ENCODE assay signal across 1 cellular context in genomic region chr12:11705010-11705409, GRCh38.
TF ChIP-seq lines count a peak whose summit lies in the region.

No MANE protein-coding gene starts in this region.

TF ChIP-seq in SK-N-SH, 30 proteins besides CTCF, POLR2A, EP300 and RAD21 (continued from another document):
- TF ChIP-seq, protein P1, sequence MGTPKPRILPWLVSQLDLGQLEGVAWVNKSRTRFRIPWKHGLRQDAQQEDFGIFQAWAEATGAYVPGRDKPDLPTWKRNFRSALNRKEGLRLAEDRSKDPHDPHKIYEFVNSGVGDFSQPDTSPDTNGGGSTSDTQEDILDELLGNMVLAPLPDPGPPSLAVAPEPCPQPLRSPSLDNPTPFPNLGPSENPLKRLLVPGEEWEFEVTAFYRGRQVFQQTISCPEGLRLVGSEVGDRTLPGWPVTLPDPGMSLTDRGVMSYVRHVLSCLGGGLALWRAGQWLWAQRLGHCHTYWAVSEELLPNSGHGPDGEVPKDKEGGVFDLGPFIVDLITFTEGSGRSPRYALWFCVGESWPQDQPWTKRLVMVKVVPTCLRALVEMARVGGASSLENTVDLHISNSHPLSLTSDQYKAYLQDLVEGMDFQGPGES (IDR thresholded peaks at IDR 0.05; ENCODE audit: low read depth, low read length) = no peak
- TF ChIP-seq, protein P2, sequence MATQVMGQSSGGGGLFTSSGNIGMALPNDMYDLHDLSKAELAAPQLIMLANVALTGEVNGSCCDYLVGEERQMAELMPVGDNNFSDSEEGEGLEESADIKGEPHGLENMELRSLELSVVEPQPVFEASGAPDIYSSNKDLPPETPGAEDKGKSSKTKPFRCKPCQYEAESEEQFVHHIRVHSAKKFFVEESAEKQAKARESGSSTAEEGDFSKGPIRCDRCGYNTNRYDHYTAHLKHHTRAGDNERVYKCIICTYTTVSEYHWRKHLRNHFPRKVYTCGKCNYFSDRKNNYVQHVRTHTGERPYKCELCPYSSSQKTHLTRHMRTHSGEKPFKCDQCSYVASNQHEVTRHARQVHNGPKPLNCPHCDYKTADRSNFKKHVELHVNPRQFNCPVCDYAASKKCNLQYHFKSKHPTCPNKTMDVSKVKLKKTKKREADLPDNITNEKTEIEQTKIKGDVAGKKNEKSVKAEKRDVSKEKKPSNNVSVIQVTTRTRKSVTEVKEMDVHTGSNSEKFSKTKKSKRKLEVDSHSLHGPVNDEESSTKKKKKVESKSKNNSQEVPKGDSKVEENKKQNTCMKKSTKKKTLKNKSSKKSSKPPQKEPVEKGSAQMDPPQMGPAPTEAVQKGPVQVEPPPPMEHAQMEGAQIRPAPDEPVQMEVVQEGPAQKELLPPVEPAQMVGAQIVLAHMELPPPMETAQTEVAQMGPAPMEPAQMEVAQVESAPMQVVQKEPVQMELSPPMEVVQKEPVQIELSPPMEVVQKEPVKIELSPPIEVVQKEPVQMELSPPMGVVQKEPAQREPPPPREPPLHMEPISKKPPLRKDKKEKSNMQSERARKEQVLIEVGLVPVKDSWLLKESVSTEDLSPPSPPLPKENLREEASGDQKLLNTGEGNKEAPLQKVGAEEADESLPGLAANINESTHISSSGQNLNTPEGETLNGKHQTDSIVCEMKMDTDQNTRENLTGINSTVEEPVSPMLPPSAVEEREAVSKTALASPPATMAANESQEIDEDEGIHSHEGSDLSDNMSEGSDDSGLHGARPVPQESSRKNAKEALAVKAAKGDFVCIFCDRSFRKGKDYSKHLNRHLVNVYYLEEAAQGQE (IDR thresholded peaks at IDR 0.05; ENCODE audit: low read depth, low read length) = no peak
- TF ChIP-seq GATA2 (CRISPR knock-in tag; IDR thresholded peaks at IDR 0.05) = no peak
- no peak for TF ChIP-seq TEAD4 (IDR thresholded peaks at IDR 0.05; ENCODE audit: borderline replicate concordance, insufficient read depth)
- no peak for TF ChIP-seq CHD2 (IDR thresholded peaks at IDR 0.05; ENCODE audit: low read length, partially characterized antibody)
- TF ChIP-seq EZH2phosphoT487 (IDR thresholded peaks at IDR 0.05; ENCODE audit: borderline replicate concordance, low read depth) = no peak
- peak; percentile 49; the same call in 1 of the 2 replicates for TF ChIP-seq FOSL2 (IDR thresholded peaks at IDR 0.05; ENCODE audit: borderline replicate concordance, low read depth)
- no peak for TF ChIP-seq USF1 (IDR thresholded peaks at IDR 0.05; ENCODE audit: borderline replicate concordance, low read depth)
- TF ChIP-seq, protein P3, sequence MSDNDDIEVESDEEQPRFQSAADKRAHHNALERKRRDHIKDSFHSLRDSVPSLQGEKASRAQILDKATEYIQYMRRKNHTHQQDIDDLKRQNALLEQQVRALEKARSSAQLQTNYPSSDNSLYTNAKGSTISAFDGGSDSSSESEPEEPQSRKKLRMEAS (IDR thresholded peaks at IDR 0.05; ENCODE audit: low read depth) = no peak
- TF ChIP-seq ELF1 (IDR thresholded peaks at IDR 0.05) = no peak
- TF ChIP-seq, protein P4, sequence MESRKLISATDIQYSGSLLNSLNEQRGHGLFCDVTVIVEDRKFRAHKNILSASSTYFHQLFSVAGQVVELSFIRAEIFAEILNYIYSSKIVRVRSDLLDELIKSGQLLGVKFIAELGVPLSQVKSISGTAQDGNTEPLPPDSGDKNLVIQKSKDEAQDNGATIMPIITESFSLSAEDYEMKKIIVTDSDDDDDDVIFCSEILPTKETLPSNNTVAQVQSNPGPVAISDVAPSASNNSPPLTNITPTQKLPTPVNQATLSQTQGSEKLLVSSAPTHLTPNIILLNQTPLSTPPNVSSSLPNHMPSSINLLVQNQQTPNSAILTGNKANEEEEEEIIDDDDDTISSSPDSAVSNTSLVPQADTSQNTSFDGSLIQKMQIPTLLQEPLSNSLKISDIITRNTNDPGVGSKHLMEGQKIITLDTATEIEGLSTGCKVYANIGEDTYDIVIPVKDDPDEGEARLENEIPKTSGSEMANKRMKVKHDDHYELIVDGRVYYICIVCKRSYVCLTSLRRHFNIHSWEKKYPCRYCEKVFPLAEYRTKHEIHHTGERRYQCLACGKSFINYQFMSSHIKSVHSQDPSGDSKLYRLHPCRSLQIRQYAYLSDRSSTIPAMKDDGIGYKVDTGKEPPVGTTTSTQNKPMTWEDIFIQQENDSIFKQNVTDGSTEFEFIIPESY (IDR thresholded peaks at IDR 0.05; ENCODE audit: borderline replicate concordance, low read depth) = no peak
- no peak for TF ChIP-seq SIN3A (IDR thresholded peaks at IDR 0.05; ENCODE audit: borderline replicate concordance, low read depth, low read length)
- TF ChIP-seq YY1 (IDR thresholded peaks at IDR 0.05; ENCODE audit: low read depth) = no peak
- TF ChIP-seq RXRA (IDR thresholded peaks at IDR 0.05; ENCODE audit: borderline replicate concordance, low read depth) = no peak
- peak; percentile 34 for TF ChIP-seq JUND (IDR thresholded peaks at IDR 0.05)
- no peak for TF ChIP-seq MEF2A (IDR thresholded peaks at IDR 0.05; ENCODE audit: borderline replicate concordance, low read depth)
TF ChIP-seq in SK-N-SH: peak in this region for 5.
